Comparison of ENCODE assay signal across 1 cellular context in the genomic region with DNA sequence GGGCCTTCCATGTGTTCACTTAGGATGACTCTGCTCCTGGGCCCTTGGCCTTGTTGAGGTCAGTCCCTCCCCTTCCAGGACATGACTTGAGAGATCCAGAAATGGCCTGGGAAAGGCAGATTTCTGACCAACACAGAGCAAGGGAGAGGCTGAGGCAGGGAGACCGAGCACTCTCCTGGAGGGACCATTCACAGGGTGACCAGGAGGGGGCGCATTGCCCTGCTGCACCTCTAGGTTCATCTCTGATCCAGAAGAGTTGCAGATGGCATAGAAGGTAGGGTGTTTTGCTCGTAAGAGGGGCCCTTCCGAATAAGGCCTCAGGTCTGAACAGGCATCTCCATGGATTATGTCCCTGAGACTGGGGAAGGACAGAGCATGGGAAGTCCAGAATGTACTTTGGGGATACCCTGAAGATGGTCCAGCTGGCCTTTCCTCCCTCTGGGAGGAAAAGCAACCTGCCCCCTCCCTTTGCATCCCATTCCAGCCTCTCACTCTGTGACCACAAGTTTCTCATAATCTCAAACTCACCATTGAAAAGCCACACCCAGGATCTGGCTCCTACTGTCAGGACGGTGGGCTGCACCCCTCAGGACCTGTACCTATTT.
TF ChIP-seq lines count a peak whose summit lies in the region.

No MANE protein-coding gene starts in this region.

TF ChIP-seq in GM12878, 131 proteins besides CTCF, POLR2A, EP300 and RAD21 (continued from another document):
- TF ChIP-seq ZNF592 (IDR thresholded peaks at IDR 0.05), result no peak
- TF ChIP-seq SMC3 (IDR thresholded peaks at IDR 0.05; ENCODE audit: borderline replicate concordance, low read length), result no peak
- no peak for TF ChIP-seq IRF4 (IDR thresholded peaks at IDR 0.05; ENCODE audit: low read depth, low read length)
- TF ChIP-seq BACH1 (IDR thresholded peaks at IDR 0.05; ENCODE audit: borderline replicate concordance), result no peak
- no peak for TF ChIP-seq ETV6 (conservative IDR thresholded peaks at IDR 0.05 in 1 of 2, IDR thresholded peaks at IDR 0.05 in 1 of 2; ENCODE audit: borderline replicate concordance in 1 of 2, low read depth in 1 of 2)
- no peak for TF ChIP-seq ZNF207 (IDR thresholded peaks at IDR 0.05; ENCODE audit: borderline replicate concordance)
- TF ChIP-seq ASH2L (IDR thresholded peaks at IDR 0.05; ENCODE audit: borderline replicate concordance, low read depth), result no peak
- TF ChIP-seq, protein P1, sequence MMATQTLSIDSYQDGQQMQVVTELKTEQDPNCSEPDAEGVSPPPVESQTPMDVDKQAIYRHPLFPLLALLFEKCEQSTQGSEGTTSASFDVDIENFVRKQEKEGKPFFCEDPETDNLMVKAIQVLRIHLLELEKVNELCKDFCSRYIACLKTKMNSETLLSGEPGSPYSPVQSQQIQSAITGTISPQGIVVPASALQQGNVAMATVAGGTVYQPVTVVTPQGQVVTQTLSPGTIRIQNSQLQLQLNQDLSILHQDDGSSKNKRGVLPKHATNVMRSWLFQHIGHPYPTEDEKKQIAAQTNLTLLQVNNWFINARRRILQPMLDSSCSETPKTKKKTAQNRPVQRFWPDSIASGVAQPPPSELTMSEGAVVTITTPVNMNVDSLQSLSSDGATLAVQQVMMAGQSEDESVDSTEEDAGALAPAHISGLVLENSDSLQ (IDR thresholded peaks at IDR 0.05), result no peak
- TF ChIP-seq ZNF217 (IDR thresholded peaks at IDR 0.05), result no peak
- no peak for TF ChIP-seq ZZZ3 (IDR thresholded peaks at IDR 0.05; ENCODE audit: control insufficient read depth, insufficient read length, low read depth)
- no peak for TF ChIP-seq NFYA (IDR thresholded peaks at IDR 0.05; ENCODE audit: borderline replicate concordance, low read depth, low read length)
- TF ChIP-seq USF2 (IDR thresholded peaks at IDR 0.05; ENCODE audit: borderline replicate concordance, low read depth, low read length), result no peak
- TF ChIP-seq PAX8 (IDR thresholded peaks at IDR 0.05), result no peak
- no peak for TF ChIP-seq EZH2 (IDR thresholded peaks at IDR 0.05; ENCODE audit: borderline replicate concordance, control insufficient read depth, low read depth, low read length)
- no peak for TF ChIP-seq YY1 (IDR thresholded peaks at IDR 0.05; ENCODE audit: low read depth, low read length)
- no peak for TF ChIP-seq ZBED1 (IDR thresholded peaks at IDR 0.05; ENCODE audit: borderline replicate concordance)
- no peak for TF ChIP-seq GATAD2B (conservative IDR thresholded peaks at IDR 0.05; ENCODE audit: low read depth)
